1 cellular context compared by ENCODE assay signal in the genomic region with DNA sequence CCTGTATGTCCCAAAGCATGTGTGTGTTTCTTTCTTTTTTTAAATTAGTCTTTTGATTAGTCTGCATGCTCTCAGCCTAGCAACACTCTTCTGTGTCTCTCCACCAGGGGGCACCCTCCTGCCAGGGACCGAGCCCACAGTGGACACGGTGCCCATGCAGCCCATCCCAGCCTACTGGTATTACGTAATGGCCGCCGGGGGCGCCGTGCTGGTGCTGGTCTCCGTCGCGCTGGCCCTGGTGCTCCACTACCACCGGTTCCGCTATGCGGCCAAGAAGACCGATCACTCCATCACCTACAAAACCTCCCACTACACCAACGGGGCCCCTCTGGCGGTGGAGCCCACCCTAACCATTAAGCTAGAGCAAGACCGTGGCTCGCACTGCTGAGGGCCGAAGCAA.
TF ChIP-seq lines count a peak whose summit lies in the region.

No MANE protein-coding gene starts in this region.

TF ChIP-seq in HepG2, 621 proteins besides CTCF, POLR2A, EP300 and RAD21 (continued from another document and continues in another):
- TF ChIP-seq, protein P1, sequence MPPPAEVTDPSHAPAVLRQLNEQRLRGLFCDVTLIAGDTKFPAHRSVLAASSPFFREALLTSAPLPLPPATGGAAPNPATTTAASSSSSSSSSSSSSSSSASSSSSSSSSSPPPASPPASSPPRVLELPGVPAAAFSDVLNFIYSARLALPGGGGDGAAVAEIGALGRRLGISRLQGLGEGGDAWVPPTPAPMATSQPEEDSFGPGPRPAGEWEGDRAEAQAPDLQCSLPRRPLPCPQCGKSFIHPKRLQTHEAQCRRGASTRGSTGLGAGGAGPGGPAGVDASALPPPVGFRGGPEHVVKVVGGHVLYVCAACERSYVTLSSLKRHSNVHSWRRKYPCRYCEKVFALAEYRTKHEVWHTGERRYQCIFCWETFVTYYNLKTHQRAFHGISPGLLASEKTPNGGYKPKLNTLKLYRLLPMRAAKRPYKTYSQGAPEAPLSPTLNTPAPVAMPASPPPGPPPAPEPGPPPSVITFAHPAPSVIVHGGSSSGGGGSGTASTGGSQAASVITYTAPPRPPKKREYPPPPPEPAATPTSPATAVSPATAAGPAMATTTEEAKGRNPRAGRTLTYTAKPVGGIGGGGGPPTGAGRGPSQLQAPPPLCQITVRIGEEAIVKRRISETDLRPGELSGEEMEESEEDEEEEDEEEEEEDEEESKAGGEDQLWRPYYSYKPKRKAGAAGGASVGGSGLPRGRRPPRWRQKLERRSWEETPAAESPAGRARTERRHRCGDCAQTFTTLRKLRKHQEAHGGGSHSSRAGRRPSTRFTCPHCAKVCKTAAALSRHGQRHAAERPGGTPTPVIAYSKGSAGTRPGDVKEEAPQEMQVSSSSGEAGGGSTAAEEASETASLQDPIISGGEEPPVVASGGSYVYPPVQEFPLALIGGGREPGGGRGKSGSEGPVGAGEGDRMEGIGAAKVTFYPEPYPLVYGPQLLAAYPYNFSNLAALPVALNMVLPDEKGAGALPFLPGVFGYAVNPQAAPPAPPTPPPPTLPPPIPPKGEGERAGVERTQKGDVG (CRISPR knock-in tag; IDR thresholded peaks at IDR 0.05; ENCODE audit: borderline replicate concordance): peak; percentile 63; the same call in 1 of the 2 replicates
- TF ChIP-seq MAX (IDR thresholded peaks at IDR 0.05) (peak; percentile 34; the same call in 1 of the 2 replicates), HOXA5 (CRISPR knock-in tag; IDR thresholded peaks at IDR 0.05) (0 out of 2 replicates have a peak, but pooled peaks have one; percentile 23), SMYD3 (CRISPR knock-in tag; IDR thresholded peaks at IDR 0.05) (no peak), HOXA3 (CRISPR knock-in tag; IDR thresholded peaks at IDR 0.05) (peak; percentile 51; the same call in 1 of the 2 replicates), ETV5 (CRISPR knock-in tag; IDR thresholded peaks at IDR 0.05; ENCODE audit: borderline replicate concordance) (peak; percentile 24; the same call in 1 of the 2 replicates), KDM6A (CRISPR knock-in tag; IDR thresholded peaks at IDR 0.05; ENCODE audit: low read depth) (no peak), CCDC6 (CRISPR knock-in tag; IDR thresholded peaks at IDR 0.05) (peak; percentile 32; the same call in 1 of the 2 replicates), GTF2F1 (IDR thresholded peaks at IDR 0.05; ENCODE audit: low read length) (no peak), MAZ (IDR thresholded peaks at IDR 0.05; ENCODE audit: borderline replicate concordance, low read depth, low read length) (no peak), MAZ (CRISPR knock-in tag; IDR thresholded peaks at IDR 0.05; ENCODE audit: low read depth) (peak; percentile 67; the same call in 1 of the 2 replicates), ZBTB7B (CRISPR knock-in tag; IDR thresholded peaks at IDR 0.05) (0 out of 2 replicates have a peak, but pooled peaks have one; percentile 57), JUND (CRISPR knock-in tag; IDR thresholded peaks at IDR 0.05) (no peak), ZBTB8A (CRISPR knock-in tag; IDR thresholded peaks at IDR 0.05; ENCODE audit: borderline replicate concordance, low read depth) (no peak), ZBTB40 (IDR thresholded peaks at IDR 0.05) (no peak), ZBTB40 (CRISPR knock-in tag; IDR thresholded peaks at IDR 0.05) (no peak), ZFP91 (CRISPR knock-in tag; IDR thresholded peaks at IDR 0.05; ENCODE audit: borderline replicate concordance) (peak; percentile 80), ZNF772 (CRISPR knock-in tag; IDR thresholded peaks at IDR 0.05) (0 out of 2 replicates have a peak, but pooled peaks have one; percentile 34), HBP1 (CRISPR knock-in tag; IDR thresholded peaks at IDR 0.05; ENCODE audit: low read depth) (no peak), SOX13 (IDR thresholded peaks at IDR 0.05) (no peak), SOX13 (CRISPR knock-in tag; conservative IDR thresholded peaks at IDR 0.05 in 1 of 2, IDR thresholded peaks at IDR 0.05 in 1 of 2) (peak in 1 of 2 experiments; percentile 15; a peak in 1 of 4 replicates), SALL2 (CRISPR knock-in tag; IDR thresholded peaks at IDR 0.05) (0 out of 2 replicates have a peak, but pooled peaks have one; percentile 36), ISL2 (CRISPR knock-in tag; IDR thresholded peaks at IDR 0.05) (peak; percentile 40; the same call in 1 of the 2 replicates), ZNF761 (CRISPR knock-in tag; conservative IDR thresholded peaks at IDR 0.05) (no peak), ZNF512B (CRISPR knock-in tag; IDR thresholded peaks at IDR 0.05; ENCODE audit: borderline replicate concordance) (peak; percentile 52; the same call in 1 of the 2 replicates), ZBTB10 (CRISPR knock-in tag; IDR thresholded peaks at IDR 0.05; ENCODE audit: borderline replicate concordance) (no peak), ZNF558 (CRISPR knock-in tag; IDR thresholded peaks at IDR 0.05; ENCODE audit: borderline replicate concordance) (no peak), PCBP2 (optimal IDR thresholded peaks at IDR 0.05; ENCODE audit: low read depth, low read length, poor library complexity, severe bottlenecking) (no peak)
- TF ChIP-seq, protein P2, sequence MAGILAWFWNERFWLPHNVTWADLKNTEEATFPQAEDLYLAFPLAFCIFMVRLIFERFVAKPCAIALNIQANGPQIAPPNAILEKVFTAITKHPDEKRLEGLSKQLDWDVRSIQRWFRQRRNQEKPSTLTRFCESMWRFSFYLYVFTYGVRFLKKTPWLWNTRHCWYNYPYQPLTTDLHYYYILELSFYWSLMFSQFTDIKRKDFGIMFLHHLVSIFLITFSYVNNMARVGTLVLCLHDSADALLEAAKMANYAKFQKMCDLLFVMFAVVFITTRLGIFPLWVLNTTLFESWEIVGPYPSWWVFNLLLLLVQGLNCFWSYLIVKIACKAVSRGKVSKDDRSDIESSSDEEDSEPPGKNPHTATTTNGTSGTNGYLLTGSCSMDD (CRISPR knock-in tag; IDR thresholded peaks at IDR 0.05): no peak
- TF ChIP-seq, protein P3, sequence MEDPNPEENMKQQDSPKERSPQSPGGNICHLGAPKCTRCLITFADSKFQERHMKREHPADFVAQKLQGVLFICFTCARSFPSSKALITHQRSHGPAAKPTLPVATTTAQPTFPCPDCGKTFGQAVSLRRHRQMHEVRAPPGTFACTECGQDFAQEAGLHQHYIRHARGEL (CRISPR knock-in tag; IDR thresholded peaks at IDR 0.05): no peak
